Comparison of ENCODE assay signal across 23 cellular contexts in genomic region chr13:21719463-21719862, GRCh38. TPM values are rescaled to one million over a fixed set of nuclear protein-coding genes. Genes with fewer than 3 reads are reported as not detected.
"Had no signal": no experiment of that assay in that cellular context is flagged by ENCODE, and none has a peak within 500 bp of the region (broad histone marks: within the 10 kb centered on the region; RNA-seq: fewer than 3 reads in every experiment).

No MANE protein-coding gene starts in this region.

- H3K4me1 ChIP-seq: colonic mucosa, heart right ventricle, parathyroid adenoma, prostate gland, right lobe of liver, suprapubic skin, thyroid gland, vagina had no signal

- H3K9me3 ChIP-seq: colonic mucosa, heart right ventricle, prostate gland, right lobe of liver, suprapubic skin, thyroid gland, upper lobe of left lung, vagina had no signal

- H3K9me3 Mint-ChIP-seq: stimulated activated effector memory CD8-positive, alpha-beta T cell treated with anti-CD3 and anti-CD28 coated beads, Interleukin-12 subunit alpha, Interleukin-12 subunit beta, amount 100 ng/mL, for 72 hours had no signal

- H3K36me3 ChIP-seq: colonic mucosa, heart right ventricle, prostate gland, right lobe of liver, suprapubic skin, thyroid gland, upper lobe of left lung, vagina had no signal

- H3K4me3 ChIP-seq: colonic mucosa, heart right ventricle, prostate gland, right lobe of liver, suprapubic skin, thyroid gland, upper lobe of left lung, vagina had no signal

- H3K4me3 Mint-ChIP-seq: naive thymus-derived CD4-positive, alpha-beta T cell; nephron progenitor cell; stimulated activated effector memory CD8-positive, alpha-beta T cell treated with anti-CD3 and anti-CD28 coated beads, Interleukin-12 subunit alpha, Interleukin-12 subunit beta, amount 100 ng/mL, for 72 hours had no signal

- ATAC-seq: heart right ventricle; left cardiac atrium; left ventricle myocardium superior; naive thymus-derived CD4-positive, alpha-beta T cell; right lobe of liver; stimulated activated effector memory CD8-positive, alpha-beta T cell treated with anti-CD3 and anti-CD28 coated beads, Interleukin-12 subunit alpha, Interleukin-12 subunit beta, amount 100 ng/mL, for 72 hours; stimulated activated naive CD8-positive, alpha-beta T cell treated with anti-CD3 and anti-CD28 coated beads, Interleukin-15, Interleukin-2, amounts not matched to agents 100 U/mL and 50 U/mL, for 24 hours had no signal

- H3K36me3 Mint-ChIP-seq: stimulated activated effector memory CD8-positive, alpha-beta T cell treated with anti-CD3 and anti-CD28 coated beads, Interleukin-12 subunit alpha, Interleukin-12 subunit beta, amount 100 ng/mL, for 72 hours had no signal

- H3K4me1 Mint-ChIP-seq: naive thymus-derived CD4-positive, alpha-beta T cell; stimulated activated effector memory CD8-positive, alpha-beta T cell treated with anti-CD3 and anti-CD28 coated beads, Interleukin-12 subunit alpha, Interleukin-12 subunit beta, amount 100 ng/mL, for 72 hours had no signal

- H3K27ac ChIP-seq: colonic mucosa, heart right ventricle, parathyroid adenoma, prostate gland, right lobe of liver, suprapubic skin, thyroid gland, upper lobe of left lung, vagina had no signal

- H3K27ac Mint-ChIP-seq: naive thymus-derived CD4-positive, alpha-beta T cell; nephron progenitor cell; stimulated activated effector memory CD8-positive, alpha-beta T cell treated with anti-CD3 and anti-CD28 coated beads, Interleukin-12 subunit alpha, Interleukin-12 subunit beta, amount 100 ng/mL, for 72 hours had no signal

- H3K27me3 ChIP-seq: colonic mucosa, right lobe of liver, thyroid gland, upper lobe of left lung, vagina had no signal

- DNase-seq: colonic mucosa; dermis blood vessel endothelial cell; foreskin melanocyte; heart right ventricle; islet precursor cell; left cardiac atrium; left ventricle myocardium superior; mesendoderm; naive thymus-derived CD4-positive, alpha-beta T cell; nephron progenitor cell; retina; right lobe of liver; stimulated activated CD4-positive, alpha-beta T cell treated with anti-CD3 and anti-CD28 coated beads, Interleukin-4, amount 100 ng/mL, for 1 hour; stimulated activated CD8-positive, alpha-beta memory T cell treated with anti-CD3 and anti-CD28 coated beads, Interleukin-4, amount 100 ng/mL, for 48 hours; stimulated activated naive CD8-positive, alpha-beta T cell treated with anti-CD3 and anti-CD28 coated beads, Interleukin-15, Interleukin-2, amounts not matched to agents 100 U/mL and 50 U/mL, for 24 hours; thyroid gland; upper lobe of left lung had no signal

RNA-seq across cellular contexts. Expression of gene FGF9, which starts 48.6 kb away (rescaled TPM):
- total RNA-seq: lung microvascular endothelial cell, right lobe of liver, suprapubic skin had no signal
